In the genomic region with DNA sequence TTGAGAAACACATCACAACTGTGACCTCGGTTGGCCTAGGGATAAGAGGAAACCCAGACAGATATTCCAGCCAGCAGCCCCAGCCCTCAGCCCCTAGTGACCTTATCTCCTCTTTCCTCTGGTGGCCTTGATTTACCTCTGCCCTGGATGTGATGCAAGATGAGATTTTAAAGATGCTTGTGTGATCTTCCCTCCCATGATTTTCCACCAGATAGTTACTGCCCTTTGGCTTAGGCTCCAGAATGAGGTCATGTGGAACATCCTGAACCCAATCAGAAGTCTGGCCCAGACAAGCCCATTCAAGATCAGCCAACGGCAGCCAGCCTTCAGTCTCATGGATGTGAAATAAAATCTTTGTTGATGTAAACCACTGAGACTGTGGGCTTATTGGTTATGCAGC, we compare ENCODE assay signal across 22 cellular contexts.
"Had no signal": no experiment of that assay in that cellular context is flagged by ENCODE, and none has a peak within 500 bp of the region (broad histone marks: within the 10 kb centered on the region; RNA-seq: fewer than 3 reads in every experiment).

No MANE protein-coding gene starts in this region.

- DNase-seq: activated B cell treated with CpG ODN at 0.5 μM for 24 hours; activated CD4-positive, alpha-beta T cell treated with anti-CD3 and anti-CD28 coated beads, Interleukin-2, amount 50 U/mL, for 1 hour; activated CD8-positive, alpha-beta T cell treated with anti-CD3 and anti-CD28 coated beads for 36 hours; activated naive CD4-positive, alpha-beta T cell; activated T-cell treated with anti-CD3 and anti-CD28 coated beads, Interleukin-2, amount 50 U/mL, for 48 hours; effector memory CD4-positive, alpha-beta T cell; head of caudate nucleus; hypothalamus; immature natural killer cell; kidney glomerular epithelial cell; left lung; mammary epithelial cell; nephron progenitor cell; stimulated activated CD4-positive, alpha-beta T cell treated with anti-CD3 and anti-CD28 coated beads, Interleukin-15, amount 100 ng/mL, for 24 hours; stimulated activated CD4-positive, alpha-beta T cell treated with anti-CD3 and anti-CD28 coated beads, Interleukin-2, amount 100 ng/mL, for 24 hours; stimulated activated naive B cell treated with anti-CD40 and anti-IgM and Interleukin-4, amounts not matched to agents 10 μg/mL and 1 μg/mL and 100 μg/mL, for 72 hours; stomach; T-helper 2 cell; thyroid gland; upper lobe of right lung had no signal

- H3K9ac ChIP-seq: parathyroid adenoma had no signal

- H3K27ac ChIP-seq: left lung, parathyroid adenoma, thyroid gland, upper lobe of right lung had no signal

- H3K9me3 ChIP-seq: left lung, stomach, thyroid gland, upper lobe of right lung had no signal

- H2AFZ ChIP-seq: parathyroid adenoma had no signal

- ATAC-seq: activated CD8-positive, alpha-beta T cell treated with anti-CD3 and anti-CD28 coated beads for 36 hours; activated naive CD4-positive, alpha-beta T cell treated with anti-CD3 and anti-CD28 coated beads, Interleukin-2, amount 50 U/mL, for 72 hours; left lung; stimulated activated naive B cell treated with anti-CD40 and anti-IgM and Interleukin-4, amounts not matched to agents 10 μg/mL and 1 μg/mL and 100 μg/mL, for 72 hours; upper lobe of right lung had no signal

- H3K36me3 ChIP-seq: left lung, stomach, thyroid gland, upper lobe of right lung had no signal

- H3K4me3 ChIP-seq: left lung, stomach, thyroid gland, upper lobe of right lung had no signal

- H3K4me1 ChIP-seq: left lung had no signal

- H3K79me2 ChIP-seq: parathyroid adenoma had no signal

- H3K27me3 ChIP-seq: left lung, stomach, thyroid gland, upper lobe of right lung had no signal
